In genomic region chr15:42575188-42576039, GRCh38 we compare ENCODE assay signal across 1 cellular context.
TF ChIP-seq lines count a peak whose summit lies in the region.

Gene STARD9 (plus strand): TSS chr15:42575606. CDS start chr15:42575716, 110 bp downstream.

TF ChIP-seq in K562, 482 proteins besides CTCF, POLR2A, EP300 and RAD21 (continued from another document and continues in another):
- TF ChIP-seq, protein P1, sequence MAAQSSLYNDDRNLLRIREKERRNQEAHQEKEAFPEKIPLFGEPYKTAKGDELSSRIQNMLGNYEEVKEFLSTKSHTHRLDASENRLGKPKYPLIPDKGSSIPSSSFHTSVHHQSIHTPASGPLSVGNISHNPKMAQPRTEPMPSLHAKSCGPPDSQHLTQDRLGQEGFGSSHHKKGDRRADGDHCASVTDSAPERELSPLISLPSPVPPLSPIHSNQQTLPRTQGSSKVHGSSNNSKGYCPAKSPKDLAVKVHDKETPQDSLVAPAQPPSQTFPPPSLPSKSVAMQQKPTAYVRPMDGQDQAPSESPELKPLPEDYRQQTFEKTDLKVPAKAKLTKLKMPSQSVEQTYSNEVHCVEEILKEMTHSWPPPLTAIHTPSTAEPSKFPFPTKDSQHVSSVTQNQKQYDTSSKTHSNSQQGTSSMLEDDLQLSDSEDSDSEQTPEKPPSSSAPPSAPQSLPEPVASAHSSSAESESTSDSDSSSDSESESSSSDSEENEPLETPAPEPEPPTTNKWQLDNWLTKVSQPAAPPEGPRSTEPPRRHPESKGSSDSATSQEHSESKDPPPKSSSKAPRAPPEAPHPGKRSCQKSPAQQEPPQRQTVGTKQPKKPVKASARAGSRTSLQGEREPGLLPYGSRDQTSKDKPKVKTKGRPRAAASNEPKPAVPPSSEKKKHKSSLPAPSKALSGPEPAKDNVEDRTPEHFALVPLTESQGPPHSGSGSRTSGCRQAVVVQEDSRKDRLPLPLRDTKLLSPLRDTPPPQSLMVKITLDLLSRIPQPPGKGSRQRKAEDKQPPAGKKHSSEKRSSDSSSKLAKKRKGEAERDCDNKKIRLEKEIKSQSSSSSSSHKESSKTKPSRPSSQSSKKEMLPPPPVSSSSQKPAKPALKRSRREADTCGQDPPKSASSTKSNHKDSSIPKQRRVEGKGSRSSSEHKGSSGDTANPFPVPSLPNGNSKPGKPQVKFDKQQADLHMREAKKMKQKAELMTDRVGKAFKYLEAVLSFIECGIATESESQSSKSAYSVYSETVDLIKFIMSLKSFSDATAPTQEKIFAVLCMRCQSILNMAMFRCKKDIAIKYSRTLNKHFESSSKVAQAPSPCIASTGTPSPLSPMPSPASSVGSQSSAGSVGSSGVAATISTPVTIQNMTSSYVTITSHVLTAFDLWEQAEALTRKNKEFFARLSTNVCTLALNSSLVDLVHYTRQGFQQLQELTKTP (IDR thresholded peaks at IDR 0.05; ENCODE audit: low read depth in 1 of 2, partially characterized antibody in 2 of 2), result no peak
- TF ChIP-seq, protein P2, sequence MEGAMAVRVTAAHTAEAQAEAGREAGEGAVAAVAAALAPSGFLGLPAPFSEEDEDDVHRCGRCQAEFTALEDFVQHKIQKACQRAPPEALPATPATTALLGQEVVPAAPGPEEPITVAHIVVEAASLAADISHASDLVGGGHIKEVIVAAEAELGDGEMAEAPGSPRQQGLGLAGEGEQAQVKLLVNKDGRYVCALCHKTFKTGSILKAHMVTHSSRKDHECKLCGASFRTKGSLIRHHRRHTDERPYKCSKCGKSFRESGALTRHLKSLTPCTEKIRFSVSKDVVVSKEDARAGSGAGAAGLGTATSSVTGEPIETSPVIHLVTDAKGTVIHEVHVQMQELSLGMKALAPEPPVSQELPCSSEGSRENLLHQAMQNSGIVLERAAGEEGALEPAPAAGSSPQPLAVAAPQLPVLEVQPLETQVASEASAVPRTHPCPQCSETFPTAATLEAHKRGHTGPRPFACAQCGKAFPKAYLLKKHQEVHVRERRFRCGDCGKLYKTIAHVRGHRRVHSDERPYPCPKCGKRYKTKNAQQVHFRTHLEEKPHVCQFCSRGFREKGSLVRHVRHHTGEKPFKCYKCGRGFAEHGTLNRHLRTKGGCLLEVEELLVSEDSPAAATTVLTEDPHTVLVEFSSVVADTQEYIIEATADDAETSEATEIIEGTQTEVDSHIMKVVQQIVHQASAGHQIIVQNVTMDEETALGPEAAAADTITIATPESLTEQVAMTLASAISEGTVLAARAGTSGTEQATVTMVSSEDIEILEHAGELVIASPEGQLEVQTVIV (CRISPR knock-in tag; IDR thresholded peaks at IDR 0.05; ENCODE audit: borderline replicate concordance), result no peak
- TF ChIP-seq CEBPG (CRISPR knock-in tag; IDR thresholded peaks at IDR 0.05) (no peak), CEBPG (tag; conservative IDR thresholded peaks at IDR 0.05 in 1 of 2, IDR thresholded peaks at IDR 0.05 in 1 of 2) (no peak), U2AF2 (optimal IDR thresholded peaks at IDR 0.05; ENCODE audit: low read depth, low read length) (no peak), FOS (IDR thresholded peaks at IDR 0.05; ENCODE audit: extremely low read depth, insufficient read length) (no peak), JUNB (CRISPR knock-in tag; conservative IDR thresholded peaks at IDR 0.05) (no peak), RREB1 (CRISPR knock-in tag; IDR thresholded peaks at IDR 0.05) (0 out of 2 replicates have a peak, but pooled peaks have one; percentile 45), ZNF518B (CRISPR knock-in tag; IDR thresholded peaks at IDR 0.05) (no peak), SMAD4 (CRISPR knock-in tag; conservative IDR thresholded peaks at IDR 0.05) (peak; percentile 12; the same call in 1 of the 2 replicates), CBX1 (IDR thresholded peaks at IDR 0.05; ENCODE audit: low read depth) (peak; percentile 25; the same call in 1 of the 2 replicates), PHB (CRISPR knock-in tag; IDR thresholded peaks at IDR 0.05) (0 out of 2 replicates have a peak, but pooled peaks have one; percentile 13), PTTG1 (tag; IDR thresholded peaks at IDR 0.05; ENCODE audit: low read depth) (no peak), ZNF174 (CRISPR knock-in tag; IDR thresholded peaks at IDR 0.05) (no peak), PTBP1 (IDR thresholded peaks at IDR 0.05; ENCODE audit: low read depth, low read length) (no peak), FOXA3 (CRISPR knock-in tag; conservative IDR thresholded peaks at IDR 0.05 in 1 of 2, IDR thresholded peaks at IDR 0.05 in 1 of 2) (peak in 1 of 2 experiments; percentile 86; a peak in 2 of 4 replicates), ZNF146 (CRISPR knock-in tag; IDR thresholded peaks at IDR 0.05; ENCODE audit: unreplicated experiment) (no peak), PHF8 (IDR thresholded peaks at IDR 0.05; ENCODE audit: borderline replicate concordance, low read length) (peak; percentile 82; the same call in 1 of the 2 replicates), MED1 (CRISPR knock-in tag; IDR thresholded peaks at IDR 0.05; ENCODE audit: borderline replicate concordance) (no peak), POLR2G (IDR thresholded peaks at IDR 0.05; ENCODE audit: low read depth, low read length) (peak; percentile 98), ZC3H4 (CRISPR knock-in tag; IDR thresholded peaks at IDR 0.05; ENCODE audit: borderline replicate concordance) (no peak), PCBP2 (IDR thresholded peaks at IDR 0.05; ENCODE audit: low read depth, low read length, poor library complexity, severe bottlenecking) (no peak), TSC22D4 (tag; IDR thresholded peaks at IDR 0.05) (no peak), ELF2 (CRISPR knock-in tag; IDR thresholded peaks at IDR 0.05) (0 out of 2 replicates have a peak, but pooled peaks have one; percentile 41), DLX4 (CRISPR knock-in tag; IDR thresholded peaks at IDR 0.05) (no peak), ZBTB26 (CRISPR knock-in tag; IDR thresholded peaks at IDR 0.05) (no peak)
- TF ChIP-seq, protein P3, sequence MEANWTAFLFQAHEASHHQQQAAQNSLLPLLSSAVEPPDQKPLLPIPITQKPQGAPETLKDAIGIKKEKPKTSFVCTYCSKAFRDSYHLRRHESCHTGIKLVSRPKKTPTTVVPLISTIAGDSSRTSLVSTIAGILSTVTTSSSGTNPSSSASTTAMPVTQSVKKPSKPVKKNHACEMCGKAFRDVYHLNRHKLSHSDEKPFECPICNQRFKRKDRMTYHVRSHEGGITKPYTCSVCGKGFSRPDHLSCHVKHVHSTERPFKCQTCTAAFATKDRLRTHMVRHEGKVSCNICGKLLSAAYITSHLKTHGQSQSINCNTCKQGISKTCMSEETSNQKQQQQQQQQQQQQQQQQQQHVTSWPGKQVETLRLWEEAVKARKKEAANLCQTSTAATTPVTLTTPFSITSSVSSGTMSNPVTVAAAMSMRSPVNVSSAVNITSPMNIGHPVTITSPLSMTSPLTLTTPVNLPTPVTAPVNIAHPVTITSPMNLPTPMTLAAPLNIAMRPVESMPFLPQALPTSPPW (CRISPR knock-in tag; IDR thresholded peaks at IDR 0.05), result peak; percentile 91
- TF ChIP-seq, protein P4, sequence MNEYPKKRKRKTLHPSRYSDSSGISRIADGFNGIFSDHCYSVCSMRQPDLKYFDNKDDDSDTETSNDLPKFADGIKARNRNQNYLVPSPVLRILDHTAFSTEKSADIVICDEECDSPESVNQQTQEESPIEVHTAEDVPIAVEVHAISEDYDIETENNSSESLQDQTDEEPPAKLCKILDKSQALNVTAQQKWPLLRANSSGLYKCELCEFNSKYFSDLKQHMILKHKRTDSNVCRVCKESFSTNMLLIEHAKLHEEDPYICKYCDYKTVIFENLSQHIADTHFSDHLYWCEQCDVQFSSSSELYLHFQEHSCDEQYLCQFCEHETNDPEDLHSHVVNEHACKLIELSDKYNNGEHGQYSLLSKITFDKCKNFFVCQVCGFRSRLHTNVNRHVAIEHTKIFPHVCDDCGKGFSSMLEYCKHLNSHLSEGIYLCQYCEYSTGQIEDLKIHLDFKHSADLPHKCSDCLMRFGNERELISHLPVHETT (CRISPR knock-in tag; conservative IDR thresholded peaks at IDR 0.05 in 1 of 2, IDR thresholded peaks at IDR 0.05 in 1 of 2), result no peak
- TF ChIP-seq, protein P5, sequence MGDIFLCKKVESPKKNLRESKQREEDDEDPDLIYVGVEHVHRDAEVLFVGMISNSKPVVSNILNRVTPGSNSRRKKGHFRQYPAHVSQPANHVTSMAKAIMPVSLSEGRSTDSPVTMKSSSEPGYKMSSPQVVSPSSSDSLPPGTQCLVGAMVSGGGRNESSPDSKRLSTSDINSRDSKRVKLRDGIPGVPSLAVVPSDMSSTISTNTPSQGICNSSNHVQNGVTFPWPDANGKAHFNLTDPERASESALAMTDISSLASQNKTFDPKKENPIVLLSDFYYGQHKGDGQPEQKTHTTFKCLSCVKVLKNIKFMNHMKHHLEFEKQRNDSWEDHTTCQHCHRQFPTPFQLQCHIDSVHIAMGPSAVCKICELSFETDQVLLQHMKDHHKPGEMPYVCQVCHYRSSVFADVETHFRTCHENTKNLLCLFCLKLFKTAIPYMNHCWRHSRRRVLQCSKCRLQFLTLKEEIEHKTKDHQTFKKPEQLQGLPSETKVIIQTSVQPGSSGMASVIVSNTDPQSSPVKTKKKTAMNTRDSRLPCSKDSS (IDR thresholded peaks at IDR 0.05; ENCODE audit: low read depth, partially characterized antibody), result no peak
- TF ChIP-seq, protein P6, sequence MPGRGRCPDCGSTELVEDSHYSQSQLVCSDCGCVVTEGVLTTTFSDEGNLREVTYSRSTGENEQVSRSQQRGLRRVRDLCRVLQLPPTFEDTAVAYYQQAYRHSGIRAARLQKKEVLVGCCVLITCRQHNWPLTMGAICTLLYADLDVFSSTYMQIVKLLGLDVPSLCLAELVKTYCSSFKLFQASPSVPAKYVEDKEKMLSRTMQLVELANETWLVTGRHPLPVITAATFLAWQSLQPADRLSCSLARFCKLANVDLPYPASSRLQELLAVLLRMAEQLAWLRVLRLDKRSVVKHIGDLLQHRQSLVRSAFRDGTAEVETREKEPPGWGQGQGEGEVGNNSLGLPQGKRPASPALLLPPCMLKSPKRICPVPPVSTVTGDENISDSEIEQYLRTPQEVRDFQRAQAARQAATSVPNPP (IDR thresholded peaks at IDR 0.05; ENCODE audit: borderline replicate concordance, insufficient read depth, insufficient read length), result no peak
